ENCODE assay signal across 1 cellular context in genomic region chr16:81738831-81739496, GRCh38.
TF ChIP-seq lines count a peak whose summit lies in the region.

No MANE protein-coding gene starts in this region.

TF ChIP-seq in GM12878, 131 proteins besides CTCF, POLR2A, EP300 and RAD21 (continued from another document):
- TF ChIP-seq NKRF (conservative IDR thresholded peaks at IDR 0.05) (no peak), JUND (IDR thresholded peaks at IDR 0.05; ENCODE audit: low read depth, low read length) (no peak), CHD2 (IDR thresholded peaks at IDR 0.05; ENCODE audit: borderline replicate concordance, low read depth, low read length) (no peak), TAF1 (IDR thresholded peaks at IDR 0.05; ENCODE audit: borderline replicate concordance, low read depth, low read length) (no peak; the same call in 1 of the 2 replicates), ZBTB4 (CRISPR knock-in tag; IDR thresholded peaks at IDR 0.05) (no peak), YY1 (IDR thresholded peaks at IDR 0.05; ENCODE audit: low read depth, low read length) (no peak), IKZF1 (conservative IDR thresholded peaks at IDR 0.05) (no peak; the same call in 1 of the 2 replicates), SREBF2 (IDR thresholded peaks at IDR 0.05; ENCODE audit: low read length) (no peak), CBX5 (IDR thresholded peaks at IDR 0.05; ENCODE audit: low read depth) (no peak), IRF5 (IDR thresholded peaks at IDR 0.05; ENCODE audit: borderline replicate concordance) (no peak), IKZF2 (IDR thresholded peaks at IDR 0.05) (no peak), MTA3 (IDR thresholded peaks at IDR 0.05; ENCODE audit: borderline replicate concordance, low read length) (no peak), BHLHE40 (IDR thresholded peaks at IDR 0.05; ENCODE audit: borderline replicate concordance in 1 of 2, low read depth in 2 of 2, low read length in 1 of 2) (peak in 1 of 2 experiments; percentile 17; a peak in 1 of 4 replicates), CREM (IDR thresholded peaks at IDR 0.05; ENCODE audit: low read depth) (no peak), RELA (IDR thresholded peaks at IDR 0.05; ENCODE audit: borderline replicate concordance, partially characterized antibody) (no peak), FOXK2 (IDR thresholded peaks at IDR 0.05) (no peak), FOS (IDR thresholded peaks at IDR 0.05; ENCODE audit: borderline replicate concordance, extremely low read depth, insufficient read length) (no peak), ZNF274 (IDR thresholded peaks at IDR 0.05; ENCODE audit: insufficient read depth, insufficient read length) (no peak), TARDBP (IDR thresholded peaks at IDR 0.05; ENCODE audit: borderline replicate concordance) (no peak), ATF3 (IDR thresholded peaks at IDR 0.05; ENCODE audit: borderline replicate concordance, extremely low read depth, low read depth, low read length) (no peak), CBFB (IDR thresholded peaks at IDR 0.05; ENCODE audit: low read depth) (no peak), EED (IDR thresholded peaks at IDR 0.05; ENCODE audit: low read depth) (peak; percentile 41; the same call in 1 of the 2 replicates), EGR1 (IDR thresholded peaks at IDR 0.05; ENCODE audit: borderline replicate concordance in 1 of 2, low read depth in 2 of 2, low read length in 2 of 2) (0 out of 3 replicates have a peak, but pooled peaks of 1 of the 2 experiments have one; percentile 9), MEF2A (IDR thresholded peaks at IDR 0.05; ENCODE audit: insufficient read depth, low read depth, low read length) (no peak), SMC3 (IDR thresholded peaks at IDR 0.05; ENCODE audit: borderline replicate concordance, low read length) (no peak), TCF3 (IDR thresholded peaks at IDR 0.05; ENCODE audit: borderline replicate concordance, insufficient read depth, low read depth, low read length) (no peak), MYB (IDR thresholded peaks at IDR 0.05; ENCODE audit: borderline replicate concordance, low read depth, low read length) (no peak)
